ENCODE assay signal across 14 cellular contexts in genomic region chr11:110381214-110381613, GRCh38. TPM values are rescaled to one million over a fixed set of nuclear protein-coding genes. Genes with fewer than 3 reads are reported as not detected.
A peak's percentile ranks its signal among the peaks of the same experiment; 100 is the strongest.
DNase-seq lines count a peak whose midpoint lies in the region; ATAC-seq lines count a peak whose summit lies in the region.
"Had no signal": no experiment of that assay in that cellular context is flagged by ENCODE, and none has a peak within 500 bp of the region (broad histone marks: within the 10 kb centered on the region; RNA-seq: fewer than 3 reads in every experiment).

No MANE protein-coding gene starts in this region.

- H3K36me3 Mint-ChIP-seq in activated CD4-positive, alpha-beta memory T cell treated with anti-CD3 and anti-CD28 coated beads for 36 hours: no peaks in the 10 kb centered on the region
- peaks cover 5% of the 10 kb centered on the region for H3K36me3 Mint-ChIP-seq in activated CD4-positive, alpha-beta memory T cell treated with anti-CD3 and anti-CD28 coated beads, Interleukin-2, amount 10 ng/mL, durations not matched to agents 7 days and 5 days (ENCODE audit: low read depth)
- H3K36me3 Mint-ChIP-seq in stimulated activated effector memory CD8-positive, alpha-beta T cell treated with anti-CD3 and anti-CD28 coated beads, Interleukin-12 subunit alpha, Interleukin-12 subunit beta, amount 100 ng/mL, for 72 hours: no peaks in the 10 kb centered on the region

- peak; percentile 42 for ATAC-seq in stimulated activated effector memory CD8-positive, alpha-beta T cell treated with anti-CD3 and anti-CD28 coated beads, Interleukin-12 subunit alpha, Interleukin-12 subunit beta, amount 100 ng/mL, for 72 hours
- no peak for ATAC-seq in HG03457 (IDR thresholded peaks at IDR 0.05; ENCODE audit: unreplicated experiment)

- intact Hi-C loops in activated CD4-positive, alpha-beta memory T cell treated with anti-CD3 and anti-CD28 coated beads for 36 hours (cut with micrococcal nuclease): no loop called here

- peaks cover 5% of the 10 kb centered on the region for H3K27me3 Mint-ChIP-seq in activated CD4-positive, alpha-beta memory T cell treated with anti-CD3 and anti-CD28 coated beads for 36 hours
- peaks cover 6% of the 10 kb centered on the region for H3K27me3 Mint-ChIP-seq in activated CD4-positive, alpha-beta memory T cell treated with anti-CD3 and anti-CD28 coated beads, Interleukin-2, amount 10 ng/mL, durations not matched to agents 7 days and 5 days

- H3K9me3 Mint-ChIP-seq in activated CD4-positive, alpha-beta memory T cell treated with anti-CD3 and anti-CD28 coated beads for 36 hours: no peaks in the 10 kb centered on the region
- H3K9me3 Mint-ChIP-seq in activated CD4-positive, alpha-beta memory T cell treated with anti-CD3 and anti-CD28 coated beads, Interleukin-2, amount 10 ng/mL, durations not matched to agents 7 days and 5 days: peaks cover 2% of the 10 kb centered on the region
- no peaks in the 10 kb centered on the region for H3K9me3 Mint-ChIP-seq in stimulated activated effector memory CD8-positive, alpha-beta T cell treated with anti-CD3 and anti-CD28 coated beads, Interleukin-12 subunit alpha, Interleukin-12 subunit beta, amount 100 ng/mL, for 72 hours
- H3K9me3 Mint-ChIP-seq: HFFc6 had no signal

- CTCF ChIA-PET in activated CD4-positive, alpha-beta memory T cell treated with anti-CD3 and anti-CD28 coated beads for 36 hours (lab: Charles Lee): interaction anchor here (1.5 kb wide), 2 partner anchors 181 to 184 kb away, joined by 3 to 10 read pairs; no protein-coding TSS in a partner anchor
- CTCF ChIA-PET in activated CD4-positive, alpha-beta memory T cell treated with anti-CD3 and anti-CD28 coated beads, Interleukin-2, amount 10 ng/mL, durations not matched to agents 7 days and 5 days (lab: Charles Lee): interaction anchor here (1.4 to 1.8 kb wide), 3 partner anchors 48 to 184 kb away, joined by 3 to 13 read pairs (median 4); partner anchors contain the start of gene FDX1

- POLR2A ChIA-PET in activated CD4-positive, alpha-beta memory T cell treated with anti-CD3 and anti-CD28 coated beads for 36 hours (lab: Charles Lee): no interaction called here
- POLR2A ChIA-PET in activated CD4-positive, alpha-beta memory T cell treated with anti-CD3 and anti-CD28 coated beads, Interleukin-2, amount 10 ng/mL, durations not matched to agents 7 days and 5 days (lab: Charles Lee): interaction anchor here (0.9 kb wide), 1 partner anchor 49 kb away, joined by 3 read pairs; no protein-coding TSS in a partner anchor

- no peak overlapping the region for H3K27ac Mint-ChIP-seq in activated CD4-positive, alpha-beta memory T cell treated with anti-CD3 and anti-CD28 coated beads for 36 hours
- H3K27ac Mint-ChIP-seq in activated CD4-positive, alpha-beta memory T cell treated with anti-CD3 and anti-CD28 coated beads, Interleukin-2, amount 10 ng/mL, durations not matched to agents 7 days and 5 days: no peak overlapping the region
- H3K27ac Mint-ChIP-seq in stimulated activated effector memory CD8-positive, alpha-beta T cell treated with anti-CD3 and anti-CD28 coated beads, Interleukin-12 subunit alpha, Interleukin-12 subunit beta, amount 100 ng/mL, for 72 hours: no peak overlapping the region
- H3K27ac Mint-ChIP-seq: CD8-positive, alpha-beta memory T cell; HFFc6 had no signal

- H3K4me3 Mint-ChIP-seq in activated CD4-positive, alpha-beta memory T cell treated with anti-CD3 and anti-CD28 coated beads for 36 hours: no peak overlapping the region
- no peak overlapping the region for H3K4me3 Mint-ChIP-seq in activated CD4-positive, alpha-beta memory T cell treated with anti-CD3 and anti-CD28 coated beads, Interleukin-2, amount 10 ng/mL, durations not matched to agents 7 days and 5 days
- no peak overlapping the region for H3K4me3 Mint-ChIP-seq in stimulated activated effector memory CD8-positive, alpha-beta T cell treated with anti-CD3 and anti-CD28 coated beads, Interleukin-12 subunit alpha, Interleukin-12 subunit beta, amount 100 ng/mL, for 72 hours
- H3K4me3 Mint-ChIP-seq: CD8-positive, alpha-beta memory T cell; HFFc6 had no signal

- DNase-seq in activated CD4-positive, alpha-beta memory T cell treated with anti-CD3 and anti-CD28 coated beads for 36 hours: peak; percentile 19
- no peak for DNase-seq in activated CD4-positive, alpha-beta memory T cell treated with anti-CD3 and anti-CD28 coated beads, Interleukin-2, amount 10 ng/mL, durations not matched to agents 7 days and 5 days
- peak; percentile 8 for DNase-seq in stimulated activated CD4-positive, alpha-beta T cell treated with anti-CD3 and anti-CD28 coated beads, Interleukin-1b, Interleukin-23, amount 100 ng/mL, for 48 hours
- no peak for DNase-seq in stimulated activated CD4-positive, alpha-beta T cell treated with anti-CD3 and anti-CD28 coated beads, Interleukin-2, amount 100 ng/mL, for 24 hours
- no peak for DNase-seq in stimulated activated effector memory CD8-positive, alpha-beta T cell treated with anti-CD3 and anti-CD28 coated beads, Interleukin-12 subunit alpha, Interleukin-12 subunit beta, amount 100 ng/mL, for 72 hours (ENCODE audit: low spot score in 2 of 2)
- no peak for DNase-seq in OCI-M2 (lab: John Stamatoyannopoulos, UW; ENCODE audit: unreplicated experiment)
- DNase-seq: 8988T; AML-193; Caco-2; CD8-positive, alpha-beta memory T cell; DND-41; GDM1; HFFc6 had no signal

- H3K4me1 Mint-ChIP-seq in activated CD4-positive, alpha-beta memory T cell treated with anti-CD3 and anti-CD28 coated beads for 36 hours (ENCODE audit: low read depth): peaks cover 4% of the 10 kb centered on the region
- peaks cover 6% of the 10 kb centered on the region for H3K4me1 Mint-ChIP-seq in activated CD4-positive, alpha-beta memory T cell treated with anti-CD3 and anti-CD28 coated beads, Interleukin-2, amount 10 ng/mL, durations not matched to agents 7 days and 5 days
- H3K4me1 Mint-ChIP-seq in stimulated activated effector memory CD8-positive, alpha-beta T cell treated with anti-CD3 and anti-CD28 coated beads, Interleukin-12 subunit alpha, Interleukin-12 subunit beta, amount 100 ng/mL, for 72 hours: peaks cover 6% of the 10 kb centered on the region

RNA-seq across cellular contexts. Expression of gene FDX1, which starts 48.5 kb away (rescaled TPM):
- 10 to 100 TPM in 1 of 2 experiments, 1 to 10 TPM in 1; 9.8 to 11.2 TPM for total RNA-seq in activated CD4-positive, alpha-beta memory T cell treated with anti-CD3 and anti-CD28 coated beads for 36 hours
- 10 to 100 TPM; 10.9 to 11.6 TPM for total RNA-seq in activated CD4-positive, alpha-beta memory T cell treated with anti-CD3 and anti-CD28 coated beads, Interleukin-2, amount 10 ng/mL, durations not matched to agents 7 days and 5 days

Comparison
In these comparisons a context has a peak if more than half of its experiments do, and no peak if none do; other contexts are left out.
1. DNase-seq: peak in activated CD4-positive, alpha-beta memory T cell treated with anti-CD3 and anti-CD28 coated beads for 36 hours (single experiment) and stimulated activated CD4-positive, alpha-beta T cell treated with anti-CD3 and anti-CD28 coated beads, Interleukin-1b, Interleukin-23, amount 100 ng/mL, for 48 hours (single experiment); none in activated CD4-positive, alpha-beta memory T cell treated with anti-CD3 and anti-CD28 coated beads, Interleukin-2, amount 10 ng/mL, durations not matched to agents 7 days and 5 days (single experiment), stimulated activated CD4-positive, alpha-beta T cell treated with anti-CD3 and anti-CD28 coated beads, Interleukin-2, amount 100 ng/mL, for 24 hours (0 of 2), stimulated activated effector memory CD8-positive, alpha-beta T cell treated with anti-CD3 and anti-CD28 coated beads, Interleukin-12 subunit alpha, Interleukin-12 subunit beta, amount 100 ng/mL, for 72 hours (0 of 2) and OCI-M2 (single experiment).